Comparison of ENCODE assay signal across 1 cellular context in the genomic region with DNA sequence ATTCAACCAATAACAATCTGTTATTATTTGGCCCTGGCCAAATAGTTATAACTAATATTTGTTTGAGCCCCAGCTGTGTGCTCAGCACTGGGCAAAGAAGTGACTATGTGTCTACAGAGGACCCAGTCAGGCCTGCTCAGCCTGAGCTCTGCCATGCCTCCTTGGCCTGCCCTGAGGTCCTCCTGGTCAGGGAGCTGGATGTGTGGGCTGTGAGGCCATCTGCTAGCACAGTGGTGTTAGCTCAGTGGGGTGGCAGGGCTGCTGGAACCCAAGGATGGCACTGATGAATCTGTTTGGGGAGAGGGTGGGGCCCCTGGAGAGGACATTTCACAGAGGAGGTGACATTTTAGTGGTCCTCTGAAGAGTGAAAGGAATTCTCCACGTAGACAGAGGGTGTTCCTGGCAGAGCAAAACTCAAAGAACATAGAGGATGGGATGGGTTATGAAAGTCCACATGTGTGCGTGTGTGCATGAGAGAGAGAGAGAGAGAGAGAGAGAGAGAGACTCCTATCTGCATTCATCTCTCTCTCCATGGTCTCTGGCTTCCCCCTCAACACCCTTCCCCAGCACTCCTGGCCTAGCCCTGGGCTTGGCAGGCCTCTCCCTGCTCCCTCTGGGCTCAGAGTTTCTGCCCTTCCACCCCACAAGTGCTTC.
TF ChIP-seq lines count a peak whose summit lies in the region.

No MANE protein-coding gene starts in this region.

TF ChIP-seq in IMR-90, 13 proteins besides CTCF, POLR2A, EP300 and RAD21:
- TF ChIP-seq, protein P1, sequence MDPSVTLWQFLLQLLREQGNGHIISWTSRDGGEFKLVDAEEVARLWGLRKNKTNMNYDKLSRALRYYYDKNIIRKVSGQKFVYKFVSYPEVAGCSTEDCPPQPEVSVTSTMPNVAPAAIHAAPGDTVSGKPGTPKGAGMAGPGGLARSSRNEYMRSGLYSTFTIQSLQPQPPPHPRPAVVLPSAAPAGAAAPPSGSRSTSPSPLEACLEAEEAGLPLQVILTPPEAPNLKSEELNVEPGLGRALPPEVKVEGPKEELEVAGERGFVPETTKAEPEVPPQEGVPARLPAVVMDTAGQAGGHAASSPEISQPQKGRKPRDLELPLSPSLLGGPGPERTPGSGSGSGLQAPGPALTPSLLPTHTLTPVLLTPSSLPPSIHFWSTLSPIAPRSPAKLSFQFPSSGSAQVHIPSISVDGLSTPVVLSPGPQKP (IDR thresholded peaks at IDR 0.05; ENCODE audit: borderline replicate concordance, low read depth, low read length), result no peak
- TF ChIP-seq, protein P2, sequence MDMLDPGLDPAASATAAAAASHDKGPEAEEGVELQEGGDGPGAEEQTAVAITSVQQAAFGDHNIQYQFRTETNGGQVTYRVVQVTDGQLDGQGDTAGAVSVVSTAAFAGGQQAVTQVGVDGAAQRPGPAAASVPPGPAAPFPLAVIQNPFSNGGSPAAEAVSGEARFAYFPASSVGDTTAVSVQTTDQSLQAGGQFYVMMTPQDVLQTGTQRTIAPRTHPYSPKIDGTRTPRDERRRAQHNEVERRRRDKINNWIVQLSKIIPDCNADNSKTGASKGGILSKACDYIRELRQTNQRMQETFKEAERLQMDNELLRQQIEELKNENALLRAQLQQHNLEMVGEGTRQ (IDR thresholded peaks at IDR 0.05; ENCODE audit: low read depth, low read length), result no peak
- no peak for TF ChIP-seq MAFK (IDR thresholded peaks at IDR 0.05; ENCODE audit: low read depth, low read length)
- no peak for TF ChIP-seq SMC3 (IDR thresholded peaks at IDR 0.05; ENCODE audit: low read depth, low read length)
- no peak for TF ChIP-seq MXI1 (IDR thresholded peaks at IDR 0.05; ENCODE audit: borderline replicate concordance, low read depth, low read length)
- TF ChIP-seq CEBPB (IDR thresholded peaks at IDR 0.05; ENCODE audit: low read depth, low read length), result no peak
- TF ChIP-seq FOS (IDR thresholded peaks at IDR 0.05; ENCODE audit: low read depth, low read length), result no peak
- no peak for TF ChIP-seq MAZ (IDR thresholded peaks at IDR 0.05; ENCODE audit: borderline replicate concordance, low read depth, low read length)
- TF ChIP-seq BHLHE40 (IDR thresholded peaks at IDR 0.05; ENCODE audit: low read depth, low read length), result no peak
- TF ChIP-seq RFX5 (IDR thresholded peaks at IDR 0.05; ENCODE audit: low read depth, low read length), result no peak
- no peak for TF ChIP-seq CHD1 (IDR thresholded peaks at IDR 0.05; ENCODE audit: low read depth, low read length)
- TF ChIP-seq NFE2L2 (IDR thresholded peaks at IDR 0.05; ENCODE audit: low read depth, low read length), result no peak
